ENCODE assay signal across 1 cellular context in genomic region chr4:54400188-54400587, GRCh38.
TF ChIP-seq lines count a peak whose summit lies in the region.

No MANE protein-coding gene starts in this region.

TF ChIP-seq in SK-N-SH, 30 proteins besides CTCF, POLR2A, EP300 and RAD21 (continued from another document):
- no peak for TF ChIP-seq RXRA (IDR thresholded peaks at IDR 0.05; ENCODE audit: borderline replicate concordance, low read depth)
- no peak for TF ChIP-seq FOXM1 (IDR thresholded peaks at IDR 0.05; ENCODE audit: low read depth)
- no peak for TF ChIP-seq JUND (IDR thresholded peaks at IDR 0.05)
- no peak for TF ChIP-seq SIN3A (IDR thresholded peaks at IDR 0.05; ENCODE audit: borderline replicate concordance, low read depth, low read length)
- no peak for TF ChIP-seq TCF12 (IDR thresholded peaks at IDR 0.05)
TF ChIP-seq in SK-N-SH: peak in this region for 0.
